1 cellular context compared by ENCODE assay signal in the genomic region with DNA sequence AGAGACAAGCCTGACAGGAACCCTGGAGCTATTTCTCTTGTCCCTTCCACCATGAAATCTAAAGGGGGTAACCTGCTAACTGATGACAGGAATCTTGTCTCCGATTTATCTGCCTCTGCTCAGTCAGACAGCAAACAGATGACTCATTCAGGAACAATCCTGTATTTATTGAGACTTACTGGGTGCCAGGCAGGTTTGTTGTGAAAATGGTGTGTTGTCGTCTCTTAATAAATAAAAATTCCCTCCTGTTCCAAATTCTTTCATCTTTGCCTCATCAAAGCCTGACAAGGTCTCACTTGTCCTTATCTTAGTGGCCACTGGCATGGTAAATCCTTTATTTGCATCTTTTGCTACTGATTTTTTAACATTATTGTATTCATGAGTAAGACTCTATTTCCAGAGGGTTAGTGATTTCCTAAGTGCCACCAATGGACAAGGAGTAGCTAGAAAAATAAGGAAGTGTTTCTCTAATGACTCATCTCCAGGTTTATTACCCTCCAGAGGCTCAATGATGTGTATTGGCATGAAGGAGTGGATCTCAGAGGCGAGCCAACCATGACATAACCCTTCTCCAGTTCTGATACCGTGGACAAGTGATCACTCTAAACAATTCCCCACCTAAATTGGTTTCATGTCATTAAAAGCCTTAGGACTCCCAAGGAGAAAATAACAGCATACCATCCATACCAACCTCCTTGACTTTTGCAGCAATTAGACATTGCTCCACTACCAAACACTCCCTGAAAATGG.
TF ChIP-seq lines count a peak whose summit lies in the region.

No MANE protein-coding gene starts in this region.

TF ChIP-seq in HCT116, 20 proteins besides CTCF, POLR2A, EP300 and RAD21 (continued from another document):
- no peak for TF ChIP-seq ZNF274 (IDR thresholded peaks at IDR 0.05; ENCODE audit: low read depth, low read length)
- TF ChIP-seq TCF7L2 (IDR thresholded peaks at IDR 0.05; ENCODE audit: borderline replicate concordance, extremely low read depth, insufficient read depth, insufficient read length), result peak; percentile 48
- TF ChIP-seq EGR1 (IDR thresholded peaks at IDR 0.05; ENCODE audit: low read depth), result no peak
- TF ChIP-seq, protein P1, sequence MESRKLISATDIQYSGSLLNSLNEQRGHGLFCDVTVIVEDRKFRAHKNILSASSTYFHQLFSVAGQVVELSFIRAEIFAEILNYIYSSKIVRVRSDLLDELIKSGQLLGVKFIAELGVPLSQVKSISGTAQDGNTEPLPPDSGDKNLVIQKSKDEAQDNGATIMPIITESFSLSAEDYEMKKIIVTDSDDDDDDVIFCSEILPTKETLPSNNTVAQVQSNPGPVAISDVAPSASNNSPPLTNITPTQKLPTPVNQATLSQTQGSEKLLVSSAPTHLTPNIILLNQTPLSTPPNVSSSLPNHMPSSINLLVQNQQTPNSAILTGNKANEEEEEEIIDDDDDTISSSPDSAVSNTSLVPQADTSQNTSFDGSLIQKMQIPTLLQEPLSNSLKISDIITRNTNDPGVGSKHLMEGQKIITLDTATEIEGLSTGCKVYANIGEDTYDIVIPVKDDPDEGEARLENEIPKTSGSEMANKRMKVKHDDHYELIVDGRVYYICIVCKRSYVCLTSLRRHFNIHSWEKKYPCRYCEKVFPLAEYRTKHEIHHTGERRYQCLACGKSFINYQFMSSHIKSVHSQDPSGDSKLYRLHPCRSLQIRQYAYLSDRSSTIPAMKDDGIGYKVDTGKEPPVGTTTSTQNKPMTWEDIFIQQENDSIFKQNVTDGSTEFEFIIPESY (IDR thresholded peaks at IDR 0.05; ENCODE audit: extremely low read depth, insufficient replicate concordance, low read length), result no peak
- TF ChIP-seq, protein P2, sequence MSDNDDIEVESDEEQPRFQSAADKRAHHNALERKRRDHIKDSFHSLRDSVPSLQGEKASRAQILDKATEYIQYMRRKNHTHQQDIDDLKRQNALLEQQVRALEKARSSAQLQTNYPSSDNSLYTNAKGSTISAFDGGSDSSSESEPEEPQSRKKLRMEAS (IDR thresholded peaks at IDR 0.05), result peak; percentile 42; the same call in 1 of the 2 replicates
- peak; percentile 11; the same call in 1 of the 2 replicates for TF ChIP-seq CBX3 (IDR thresholded peaks at IDR 0.05; ENCODE audit: low read depth)
